Comparison of ENCODE assay signal across 1 cellular context in genomic region chr15:58028392-58028791, GRCh38. TPM values are rescaled to one million over a fixed set of nuclear protein-coding genes. Genes with fewer than 3 reads are reported as not detected.
"Had no signal": no experiment of that assay in that cellular context is flagged by ENCODE, and none has a peak within 500 bp of the region (broad histone marks: within the 10 kb centered on the region; RNA-seq: fewer than 3 reads in every experiment).

No MANE protein-coding gene starts in this region.

RNA-seq across cellular contexts. Expression of gene ALDH1A2, which starts 37.1 kb away (rescaled TPM):
- polyA plus RNA-seq: naive thymus-derived CD4-positive, alpha-beta T cell had no signal
